Comparison of ENCODE assay signal across 13 cellular contexts in genomic region chr4:175419120-175419774, GRCh38.
DNase-seq lines count a peak whose midpoint lies in the region; FAIRE-seq and TF ChIP-seq lines count a peak whose summit lies in the region.
"Had no signal": no experiment of that assay in that cellular context is flagged by ENCODE, and none has a peak within 500 bp of the region (broad histone marks: within the 10 kb centered on the region; RNA-seq: fewer than 3 reads in every experiment).

No MANE protein-coding gene starts in this region.

- H2BK5ac ChIP-seq in H9 (ENCODE audit: insufficient read length, low read length): no peak overlapping the region

- no peak overlapping the region for H2BK120ac ChIP-seq in H9 (ENCODE audit: low read depth, low read length, poor library complexity, severe bottlenecking)

- no peak overlapping the region for H3K4me2 ChIP-seq in H9 (ENCODE audit: insufficient read depth, insufficient read length, low read length)

- no peak overlapping the region for H3K14ac ChIP-seq in H9 (ENCODE audit: insufficient read depth, low read length)

- no peak overlapping the region for H3T11ph ChIP-seq in H9 (ENCODE audit: low read length)

- H3K9ac ChIP-seq in H9 (ENCODE audit: extremely low read depth, insufficient read length, low read length): no peak overlapping the region

- no peaks in the 10 kb centered on the region for H3K4me1 ChIP-seq in H9 (ENCODE audit: insufficient read depth, low read length)

- H3K23ac ChIP-seq in H9 (ENCODE audit: insufficient read length, low read depth, low read length): no peak overlapping the region

- peaks cover 0 to 10% (median 5%) of the 10 kb centered on the region in 3 experiments; a peak in 5 of 7 replicates for H3K36me3 Mint-ChIP-seq in H9 (ENCODE audit: insufficient read depth in 1 of 3, low read depth in 3 of 3)
- H3K36me3 Mint-ChIP-seq: CD4-positive, alpha-beta memory T cell had no signal

- no peak overlapping the region for H3K27ac Mint-ChIP-seq in H9
- H3K27ac Mint-ChIP-seq: CD4-positive, alpha-beta memory T cell had no signal

- DNase-seq in AG08395 (ENCODE audit: low spot score): peak; percentile 53
- peak; percentile 13 for DNase-seq in HTR-8/SVneo (ENCODE audit: insufficient read length, low spot score)
- peak; percentile 99 for DNase-seq in astrocyte of the spinal cord (ENCODE audit: low read depth, low spot score)
- peak; percentile 73 for DNase-seq in kidney glomerular epithelial cell (lab: John Stamatoyannopoulos, UW)
- DNase-seq in retina: no peak
- no peak for DNase-seq in H9
- DNase-seq in DMS153 (lab: John Stamatoyannopoulos, UW): no peak
- DNase-seq in cerebellar cortex (ENCODE audit: low spot score): no peak
- DNase-seq: activated CD8-positive, alpha-beta memory T cell treated with anti-CD3 and anti-CD28 coated beads, Interleukin-2, amount 50 U/mL, for 48 hours; NCI-H510A treated with DMSO at 0.1 percent for 48 hours; T1000 had no signal

- in situ Hi-C loops in astrocyte of the spinal cord (cut with HindIII; ENCODE audit: low sequenced_read_pairs): no loop called here

- no peak overlapping the region for H3K4me3 Mint-ChIP-seq in H9
- H3K4me3 Mint-ChIP-seq: CD4-positive, alpha-beta memory T cell had no signal

- H2BK12ac ChIP-seq in H9 (ENCODE audit: insufficient read length, low read depth, low read length): no peak overlapping the region

- H3K27me3 Mint-ChIP-seq in H9 (ENCODE audit: low read depth): no peaks in the 10 kb centered on the region
- H3K27me3 Mint-ChIP-seq: CD4-positive, alpha-beta memory T cell had no signal

- H2AFZ ChIP-seq in H9 (ENCODE audit: low read length): no peak overlapping the region

- H2BK15ac ChIP-seq in H9 (ENCODE audit: low read depth, low read length): no peak overlapping the region

- no peak overlapping the region for H4K91ac ChIP-seq in H9 (ENCODE audit: insufficient read length, low read depth, low read length)

- no peaks in the 10 kb centered on the region for H4K20me1 ChIP-seq in H9 (ENCODE audit: control insufficient read depth, insufficient read depth, insufficient read length)

- H3K4me1 Mint-ChIP-seq in H9: peaks cover 13 to 19% of the 10 kb centered on the region in 2 experiments
- H3K4me1 Mint-ChIP-seq: CD4-positive, alpha-beta memory T cell had no signal

- H4K5ac ChIP-seq in H9 (ENCODE audit: insufficient read length, low read depth, low read length): no peak overlapping the region

- no peak overlapping the region for H3K27ac ChIP-seq in H9 (ENCODE audit: insufficient read length, low read depth, low read length)

- no peak overlapping the region for H3K4me3 ChIP-seq in astrocyte of the spinal cord (ENCODE audit: low read depth, low read length)

- H4K8ac ChIP-seq in H9 (replicated peaks; ENCODE audit: insufficient read length, low read depth, low read length): no peak overlapping the region

- no CpG with 5 or more reads among the region's 2 CpGs for WGBS in H9 (ENCODE audit: extremely low coverage, insufficient read length, low lambda C conversion rate)

- H3K79me1 ChIP-seq in H9 (ENCODE audit: insufficient read depth, low read depth, low read length, poor library complexity, severe bottlenecking): no peaks in the 10 kb centered on the region

- no peaks in the 10 kb centered on the region for H3K27me3 ChIP-seq in H9 (ENCODE audit: insufficient read depth, low read length)

- no peak overlapping the region for H3K18ac ChIP-seq in H9 (ENCODE audit: insufficient read length, low read depth, low read length)

- H3K79me2 ChIP-seq in H9 (ENCODE audit: insufficient read depth, low read length): no peaks in the 10 kb centered on the region

- TF ChIP-seq CTCF in astrocyte of the spinal cord (IDR thresholded peaks at IDR 0.05; ENCODE audit: low read depth, low read length): no peak
- no peak for TF ChIP-seq CTCF in H9 (conservative IDR thresholded peaks at IDR 0.05)

- H2BK20ac ChIP-seq in H9 (ENCODE audit: low read depth, low read length, poor library complexity, severe bottlenecking): no peak overlapping the region

- FAIRE-seq in HTR-8/SVneo (lab: Jason Lieb, UNC): peak; percentile 80
- FAIRE-seq: colon had no signal

- no peaks in the 10 kb centered on the region for H3K9me3 ChIP-seq in H9 (ENCODE audit: control insufficient read depth, low read depth, low read length)

- no peak overlapping the region for H3K56ac ChIP-seq in H9 (ENCODE audit: insufficient read length, low read depth, low read length)

- no peaks in the 10 kb centered on the region for H3K23me2 ChIP-seq in H9 (ENCODE audit: insufficient read length, low read depth, low read length, poor library complexity, severe bottlenecking)

- no peak overlapping the region for H2AK5ac ChIP-seq in H9 (ENCODE audit: insufficient read length, low read length)

- H3K4ac ChIP-seq in H9 (ENCODE audit: low read depth, low read length): no peak overlapping the region

- peaks cover 4 to 6% of the 10 kb centered on the region in 2 experiments; a peak in 3 of 5 replicates for H3K9me3 Mint-ChIP-seq in H9

Comparison
In these comparisons a context has a peak if more than half of its experiments do, and no peak if none do; other contexts are left out.
1. DNase-seq: peak in AG08395 (single experiment), HTR-8/SVneo (single experiment), astrocyte of the spinal cord (single experiment) and kidney glomerular epithelial cell (single experiment); none in retina (single experiment), H9 (single experiment), DMS153 (single experiment) and cerebellar cortex (single experiment).